14 cellular contexts compared by ENCODE assay signal in the genomic region with DNA sequence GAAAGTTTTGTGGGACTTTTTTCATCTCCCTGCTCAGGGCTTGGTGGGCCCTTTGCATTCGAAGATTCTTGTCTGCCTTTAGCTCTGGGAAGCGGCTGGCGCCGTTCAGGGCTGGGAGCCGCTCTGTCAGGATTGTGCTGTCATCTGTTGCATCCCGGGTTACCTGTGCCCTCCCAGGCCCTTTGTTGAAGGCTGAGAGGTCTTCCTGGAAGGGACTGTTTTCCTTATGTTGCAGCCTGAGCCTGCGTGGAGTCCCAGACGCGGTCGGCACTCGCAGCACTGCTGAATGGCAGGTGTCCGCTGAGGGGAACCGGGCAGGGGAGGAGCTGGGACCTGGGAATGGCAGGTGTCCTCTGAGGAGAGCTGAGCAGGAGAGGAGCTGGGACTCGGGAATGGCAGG. TPM values are rescaled to one million over a fixed set of nuclear protein-coding genes. Genes with fewer than 3 reads are reported as not detected.
A peak's percentile ranks its signal among the peaks of the same experiment; 100 is the strongest.
DNase-seq lines count a peak whose midpoint lies in the region; ATAC-seq and TF ChIP-seq lines count a peak whose summit lies in the region.
"Had no signal": no experiment of that assay in that cellular context is flagged by ENCODE, and none has a peak within 500 bp of the region (broad histone marks: within the 10 kb centered on the region; RNA-seq: fewer than 3 reads in every experiment).

No MANE protein-coding gene starts in this region.

- H3K27me3 Mint-ChIP-seq in activated CD8-positive, alpha-beta memory T cell treated with anti-CD3 and anti-CD28 coated beads, Interleukin-2, amount 10 ng/mL, durations not matched to agents 7 days and 5 days, result peaks cover 25% of the 10 kb centered on the region
- no peaks in the 10 kb centered on the region for H3K27me3 Mint-ChIP-seq in endodermal cell (ENCODE audit: insufficient read depth)

- H3K9me3 Mint-ChIP-seq in activated CD8-positive, alpha-beta memory T cell treated with anti-CD3 and anti-CD28 coated beads, Interleukin-2, amount 10 ng/mL, durations not matched to agents 7 days and 5 days (ENCODE audit: low read depth), result no peaks in the 10 kb centered on the region
- H3K9me3 Mint-ChIP-seq in endodermal cell, result no peaks in the 10 kb centered on the region
- H3K9me3 Mint-ChIP-seq: activated naive CD4-positive, alpha-beta T cell treated with anti-CD3 and anti-CD28 coated beads, Interleukin-2, amount 50 U/mL, for 72 hours had no signal

- H3K27me3 ChIP-seq in Loucy (ENCODE audit: insufficient read depth, low read length, poor library complexity, severe bottlenecking) (no peaks in the 10 kb centered on the region), endodermal cell (ENCODE audit: control insufficient read depth, insufficient read depth, low read length, poor library complexity, severe bottlenecking) (no peaks in the 10 kb centered on the region), spleen (replicated peaks in 1 of 7) (no peaks in the 10 kb centered on the region)

- no peak overlapping the region for H3K4me3 ChIP-seq in Loucy (ENCODE audit: low read length, poor library complexity, severe bottlenecking)
- H3K4me3 ChIP-seq in endodermal cell (ENCODE audit: low read length), result no peak overlapping the region
- H3K4me3 ChIP-seq in spleen, result no peak overlapping the region
- H3K4me3 ChIP-seq: prostate gland had no signal

- no peak overlapping the region for H3K27ac ChIP-seq in endodermal cell (ENCODE audit: low read depth, low read length)
- H3K27ac ChIP-seq in spleen, result no peak overlapping the region
- H3K27ac ChIP-seq: prostate gland had no signal

- peaks cover 94% of the 10 kb centered on the region for H3K79me2 ChIP-seq in Loucy (ENCODE audit: insufficient read depth, low read length)

- H3K9me2 ChIP-seq in Loucy (replicated peaks; ENCODE audit: low read depth, low read length), result no peaks in the 10 kb centered on the region

- CTCF ChIA-PET in activated CD8-positive, alpha-beta memory T cell treated with anti-CD3 and anti-CD28 coated beads, Interleukin-2, amount 10 ng/mL, durations not matched to agents 7 days and 5 days (lab: Charles Lee), result no interaction called here

- no peak overlapping the region for H2AFZ ChIP-seq in Loucy (ENCODE audit: low read length)

- H3K9ac ChIP-seq in Loucy (ENCODE audit: low read depth, low read length, poor library complexity, severe bottlenecking), result peak overlapping the region; percentile 72
- no peak overlapping the region for H3K9ac ChIP-seq in endodermal cell (ENCODE audit: extremely low read depth, low read length, poor library complexity, severe bottlenecking)

- H3K9me3 ChIP-seq in Loucy (ENCODE audit: insufficient read depth, low read depth, low read length), result no peaks in the 10 kb centered on the region
- H3K9me3 ChIP-seq in endodermal cell (ENCODE audit: control insufficient read depth, low read length), result no peaks in the 10 kb centered on the region
- no peaks in the 10 kb centered on the region for H3K9me3 ChIP-seq in spleen
- H3K9me3 ChIP-seq: prostate gland had no signal

- TF ChIP-seq CTCF in Loucy (conservative IDR thresholded peaks at IDR 0.05; ENCODE audit: low read length) (no peak), endodermal cell (conservative IDR thresholded peaks at IDR 0.05) (no peak), spleen (IDR thresholded peaks at IDR 0.05 in 8 of 11, conservative IDR thresholded peaks at IDR 0.05 in 3 of 11) (no peak)

- H3K4me3 Mint-ChIP-seq in activated CD8-positive, alpha-beta memory T cell treated with anti-CD3 and anti-CD28 coated beads, Interleukin-2, amount 10 ng/mL, durations not matched to agents 7 days and 5 days, result no peak overlapping the region
- no peak overlapping the region for H3K4me3 Mint-ChIP-seq in endodermal cell

- TF ChIP-seq POLR2A in spleen (IDR thresholded peaks at IDR 0.05), result no peak

- peaks cover 7% of the 10 kb centered on the region; the same call in 1 of the 2 replicates for H3K36me3 ChIP-seq in Loucy (ENCODE audit: insufficient read depth, low read length)
- H3K36me3 ChIP-seq in endodermal cell (ENCODE audit: control insufficient read depth, insufficient read depth, low read length), result no peaks in the 10 kb centered on the region
- H3K36me3 ChIP-seq in spleen, result no peaks in the 10 kb centered on the region
- H3K36me3 ChIP-seq: prostate gland had no signal

- H3K36me3 Mint-ChIP-seq in activated CD8-positive, alpha-beta memory T cell treated with anti-CD3 and anti-CD28 coated beads, Interleukin-2, amount 10 ng/mL, durations not matched to agents 7 days and 5 days, result no peaks in the 10 kb centered on the region
- H3K36me3 Mint-ChIP-seq in endodermal cell (ENCODE audit: low read depth), result no peaks in the 10 kb centered on the region
- H3K36me3 Mint-ChIP-seq: activated naive CD4-positive, alpha-beta T cell treated with anti-CD3 and anti-CD28 coated beads, Interleukin-2, amount 50 U/mL, for 72 hours had no signal

- intact Hi-C loops in spleen (cut with DNase I; ENCODE audit: low total_unique reads), result no loop called here

- peaks cover 50% of the 10 kb centered on the region for H3K4me1 ChIP-seq in Loucy (ENCODE audit: insufficient read depth, low read length, poor library complexity, severe bottlenecking)
- H3K4me1 ChIP-seq in endodermal cell (ENCODE audit: control insufficient read depth, insufficient read depth, low read length), result peaks cover 4% of the 10 kb centered on the region
- peaks cover 0 to 43% (median 31%) of the 10 kb centered on the region in 6 donors for H3K4me1 ChIP-seq in spleen
- H3K4me1 ChIP-seq: prostate gland had no signal

- H3K4me1 Mint-ChIP-seq in activated CD8-positive, alpha-beta memory T cell treated with anti-CD3 and anti-CD28 coated beads, Interleukin-2, amount 10 ng/mL, durations not matched to agents 7 days and 5 days, result peaks cover 7% of the 10 kb centered on the region
- H3K4me1 Mint-ChIP-seq in endodermal cell, result peaks cover 15% of the 10 kb centered on the region

- WGBS in endodermal cell (ENCODE audit: insufficient coverage in 1 of 2, insufficient read length in 1 of 2), 2 experiments, result 89 to 97% methylated on average over 7 to 13 of the region's 14 CpGs
- 85 to 92% (median 89%) methylated on average over 13 to 14 of the region's 14 CpGs for WGBS in spleen, 5 donors

- no peak for ATAC-seq in activated CD8-positive, alpha-beta memory T cell treated with anti-CD3 and anti-CD28 coated beads, Interleukin-2, amount 10 ng/mL, durations not matched to agents 7 days and 5 days
- ATAC-seq: activated naive CD4-positive, alpha-beta T cell treated with anti-CD3 and anti-CD28 coated beads, Interleukin-2, amount 50 U/mL, for 72 hours had no signal

- H3K4me2 ChIP-seq in Loucy (ENCODE audit: low read depth, low read length, poor library complexity, severe bottlenecking), result no peak overlapping the region

- H3F3A ChIP-seq in Loucy (ENCODE audit: low read depth), result peaks cover 4% of the 10 kb centered on the region; the same call in 1 of the 2 replicates

- peak; percentile 44 for DNase-seq in activated CD8-positive, alpha-beta memory T cell treated with anti-CD3 and anti-CD28 coated beads, Interleukin-2, amount 50 U/mL, for 48 hours
- DNase-seq in activated CD8-positive, alpha-beta memory T cell treated with anti-CD3 and anti-CD28 coated beads, Interleukin-2, amount 10 ng/mL, durations not matched to agents 7 days and 5 days, result no peak
- DNase-seq in endodermal cell, result peak; percentile 38
- peak; percentile 47 for DNase-seq in spleen
- no peak for DNase-seq in AG20443 (ENCODE audit: low spot score)
- no peak for DNase-seq in HuH-7 (ENCODE audit: low spot score)
- DNase-seq in activated gamma-delta T cell treated with Interleukin-2 at 50 U/mL for 16 hours, result no peak
- DNase-seq: effector CD4-positive, alpha-beta T cell; hippocampal formation; NK-92 treated with Interleukin-12 subunit alpha and Interleukin-12 subunit beta, amount 100 ng/mL, for 24 hours; stimulated activated CD4-positive, alpha-beta T cell treated with anti-CD3 and anti-CD28 coated beads, Interleukin-15, amount 100 ng/mL, for 24 hours had no signal

- H4K20me1 ChIP-seq in Loucy (ENCODE audit: insufficient read depth, low read length, poor library complexity, severe bottlenecking), result peaks cover 24% of the 10 kb centered on the region

- H3K27ac Mint-ChIP-seq in activated CD8-positive, alpha-beta memory T cell treated with anti-CD3 and anti-CD28 coated beads, Interleukin-2, amount 10 ng/mL, durations not matched to agents 7 days and 5 days, result no peak overlapping the region
- H3K27ac Mint-ChIP-seq in endodermal cell, result no peak overlapping the region
- H3K27ac Mint-ChIP-seq: activated naive CD4-positive, alpha-beta T cell treated with anti-CD3 and anti-CD28 coated beads, Interleukin-2, amount 50 U/mL, for 72 hours had no signal

RNA-seq across cellular contexts. Expression of a gene that starts 15.9 kb away (rescaled TPM):
- 1 to 10 TPM; 2.1 to 5.0 TPM for total RNA-seq in activated CD8-positive, alpha-beta memory T cell treated with anti-CD3 and anti-CD28 coated beads, Interleukin-2, amount 10 ng/mL, durations not matched to agents 7 days and 5 days
- 10 to 100 TPM; 45.2 to 48.6 TPM for total RNA-seq in endodermal cell
- 47.0 TPM for polyA plus RNA-seq in endodermal cell (2013, experiment 1 of 2)
- polyA plus RNA-seq in endodermal cell (2013, experiment 2 of 2), result 44.0 TPM
- total RNA-seq in spleen, result 10 to 100 TPM; 12.0 to 36.2 (median 18.8) TPM
- 10 to 100 TPM in 2 of 3 donors, 1 to 10 TPM in 1; 7.5 to 26.5 (median 23.1) TPM for polyA plus RNA-seq in spleen

RNA-seq across cellular contexts. Expression of a gene that starts 59.7 kb away (rescaled TPM):
- total RNA-seq in activated CD8-positive, alpha-beta memory T cell treated with anti-CD3 and anti-CD28 coated beads, Interleukin-2, amount 10 ng/mL, durations not matched to agents 7 days and 5 days, result under 1 TPM; 0.73 to 0.82 TPM
- 1 to 10 TPM in 1 of 2 donors, under 1 TPM in 1; 1.00 to 2.5 TPM for total RNA-seq in endodermal cell
- polyA plus RNA-seq in endodermal cell (2013, experiment 1 of 2), result 0.32 TPM
- polyA plus RNA-seq in endodermal cell (2013, experiment 2 of 2), result 0.41 TPM
- 1 to 10 TPM; 1.4 to 2.8 (median 2.2) TPM for total RNA-seq in spleen
- polyA plus RNA-seq in spleen, result 1 to 10 TPM in 1 of 3 donors, under 1 TPM in 2; 0.41 to 1.0 (median 0.90) TPM

Comparison
In these comparisons a context has a peak if more than half of its experiments do, and no peak if none do; other contexts are left out.
1. DNase-seq: peak in activated CD8-positive, alpha-beta memory T cell treated with anti-CD3 and anti-CD28 coated beads, Interleukin-2, amount 50 U/mL, for 48 hours (single experiment), endodermal cell (single experiment) and spleen (single experiment); none in activated CD8-positive, alpha-beta memory T cell treated with anti-CD3 and anti-CD28 coated beads, Interleukin-2, amount 10 ng/mL, durations not matched to agents 7 days and 5 days (single experiment), AG20443 (single experiment), HuH-7 (single experiment) and activated gamma-delta T cell treated with Interleukin-2 at 50 U/mL for 16 hours (single experiment).